ENCODE assay signal across 8 cellular contexts in the genomic region with DNA sequence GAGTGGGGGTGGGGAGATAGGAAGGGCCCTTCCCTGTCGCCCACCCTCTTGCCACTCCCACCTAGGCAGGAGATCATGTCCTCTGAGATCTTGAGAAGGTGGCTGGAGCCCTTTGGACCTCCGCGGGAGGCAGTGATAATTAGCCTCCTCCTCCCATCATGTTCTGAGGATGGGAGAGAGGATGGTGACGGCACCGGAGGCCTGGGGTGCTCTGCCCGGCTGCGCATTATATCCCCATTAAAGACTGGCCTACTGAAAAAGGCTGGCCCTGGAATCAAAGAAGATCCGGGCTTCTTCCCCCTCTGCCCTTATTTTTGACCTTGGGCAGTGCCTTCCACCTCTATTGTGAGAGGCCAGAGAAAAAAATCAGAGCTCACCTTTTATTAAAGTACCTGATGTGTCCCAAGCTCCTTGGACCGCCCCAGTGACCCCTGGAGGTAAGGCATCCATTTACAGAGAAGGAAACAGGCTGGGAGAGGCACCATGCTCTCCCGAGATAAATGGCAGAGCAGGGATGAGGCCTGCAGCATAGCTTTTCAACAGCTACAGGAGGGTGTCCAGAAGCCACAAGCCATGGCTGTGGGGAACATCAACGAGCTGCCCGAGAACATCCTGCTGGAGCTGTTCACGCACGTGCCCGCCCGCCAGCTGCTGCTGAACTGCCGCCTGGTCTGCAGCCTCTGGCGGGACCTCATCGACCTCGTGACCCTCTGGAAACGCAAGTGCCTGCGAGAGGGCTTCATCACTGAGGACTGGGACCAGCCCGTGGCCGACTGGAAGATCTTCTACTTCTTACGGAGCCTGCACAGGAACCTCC. TPM values are rescaled to one million over a fixed set of nuclear protein-coding genes. Genes with fewer than 3 reads are reported as not detected.
DNase-seq lines count a peak whose midpoint lies in the region; ATAC-seq and TF ChIP-seq lines count a peak whose summit lies in the region.

No MANE protein-coding gene starts in this region.

- intact Hi-C loops in activated T-helper 1 cell treated with anti-CD3 and anti-CD28 coated beads, Interleukin-12 subunit alpha, Interleukin-12 subunit beta, Interleukin-2, Interleukin-4 antibody, amounts not matched to agents 30 ng/mL and 10 ng/mL and 1 ng/mL, durations not matched to agents 14 hours and 24 hours and 36 hours (cut with micrococcal nuclease), result loop anchor here (2.0 kb wide), 1 partner anchor 81 kb away; a partner anchor contains a TSS
- intact Hi-C loops in stomach (cut with DNase I; ENCODE audit: low total_unique reads), result no loop called here

- H3K4me3 ChIP-seq in iPS-18c (ENCODE audit: insufficient read depth, low read depth, low read length), result peak overlapping the region; percentile 56
- peak overlapping the region; percentile 74 to 86 (median 80) for H3K4me3 ChIP-seq in stomach

- no peak for TF ChIP-seq POLR2A in stomach (IDR thresholded peaks at IDR 0.05)

- no peak for TF ChIP-seq CTCF in stomach (IDR thresholded peaks at IDR 0.05)

- H3K27me3 ChIP-seq in stomach, result peaks cover 0 to 16% (median 0%) of the 10 kb centered on the region in 3 donors

- H3K36me3 ChIP-seq in stomach, result peaks cover 0 to 28% (median 22%) of the 10 kb centered on the region in 4 donors

- H3K4me3 Mint-ChIP-seq in activated T-helper 1 cell treated with anti-CD3 and anti-CD28 coated beads, Interleukin-12 subunit alpha, Interleukin-12 subunit beta, Interleukin-2, Interleukin-4 antibody, amounts not matched to agents 30 ng/mL and 10 ng/mL and 1 ng/mL, durations not matched to agents 14 hours and 24 hours and 36 hours, result peak overlapping the region; percentile 77

- H3K9me3 ChIP-seq in iPS-18c (ENCODE audit: control insufficient read depth, insufficient read depth, low read length) (no peaks in the 10 kb centered on the region), stomach (no peaks in the 10 kb centered on the region)

- H3K4me1 ChIP-seq in stomach, result peaks cover 25 to 37% (median 33%) of the 10 kb centered on the region in 4 donors

- peaks cover 8% of the 10 kb centered on the region for H3K36me3 Mint-ChIP-seq in activated T-helper 1 cell treated with anti-CD3 and anti-CD28 coated beads, Interleukin-12 subunit alpha, Interleukin-12 subunit beta, Interleukin-2, Interleukin-4 antibody, amounts not matched to agents 30 ng/mL and 10 ng/mL and 1 ng/mL, durations not matched to agents 14 hours and 24 hours and 36 hours (ENCODE audit: low read depth)

- H3K27me3 Mint-ChIP-seq in activated T-helper 1 cell treated with anti-CD3 and anti-CD28 coated beads, Interleukin-12 subunit alpha, Interleukin-12 subunit beta, Interleukin-2, Interleukin-4 antibody, amounts not matched to agents 30 ng/mL and 10 ng/mL and 1 ng/mL, durations not matched to agents 14 hours and 24 hours and 36 hours (ENCODE audit: insufficient read depth), result peaks cover 14% of the 10 kb centered on the region

- DNase-seq in NCI-H748 (lab: John Stamatoyannopoulos, UW; ENCODE audit: unreplicated experiment) (peak; percentile 16), NCI-H748 treated with DMSO at 0.1 percent for 48 hours (lab: John Stamatoyannopoulos, UW) (no peak), stomach (no peak), Ammon's horn (ENCODE audit: low spot score) (no peak), NCI-H526 (lab: John Stamatoyannopoulos, UW) (no peak)
- no peak for DNase-seq in activated T-helper 1 cell treated with anti-CD3 and anti-CD28 coated beads, Interleukin-12 subunit alpha, Interleukin-12 subunit beta, Interleukin-2, Interleukin-4 antibody, amounts not matched to agents 30 ng/mL and 10 ng/mL and 1 ng/mL, durations not matched to agents 14 hours and 24 hours and 36 hours (ENCODE audit: low spot score)

- no peak for ATAC-seq in GM21619 (IDR thresholded peaks at IDR 0.05; ENCODE audit: unreplicated experiment)

- H3K27ac Mint-ChIP-seq in activated T-helper 1 cell treated with anti-CD3 and anti-CD28 coated beads, Interleukin-12 subunit alpha, Interleukin-12 subunit beta, Interleukin-2, Interleukin-4 antibody, amounts not matched to agents 30 ng/mL and 10 ng/mL and 1 ng/mL, durations not matched to agents 14 hours and 24 hours and 36 hours, result no peak overlapping the region

- peaks cover 16% of the 10 kb centered on the region for H3K4me1 Mint-ChIP-seq in activated T-helper 1 cell treated with anti-CD3 and anti-CD28 coated beads, Interleukin-12 subunit alpha, Interleukin-12 subunit beta, Interleukin-2, Interleukin-4 antibody, amounts not matched to agents 30 ng/mL and 10 ng/mL and 1 ng/mL, durations not matched to agents 14 hours and 24 hours and 36 hours (ENCODE audit: low read depth)

- peak overlapping the region in 3 of 5 donors; percentile 60 to 82 (median 80) for H3K27ac ChIP-seq in stomach

- no peak for TF ChIP-seq EP300 in stomach (IDR thresholded peaks at IDR 0.05)

- WGBS in stomach, 5 donors, result 58 to 71% (median 63%) methylated on average over 15 to 25 of the region's 25 CpGs

- H3K9me3 Mint-ChIP-seq in activated T-helper 1 cell treated with anti-CD3 and anti-CD28 coated beads, Interleukin-12 subunit alpha, Interleukin-12 subunit beta, Interleukin-2, Interleukin-4 antibody, amounts not matched to agents 30 ng/mL and 10 ng/mL and 1 ng/mL, durations not matched to agents 14 hours and 24 hours and 36 hours, result no peaks in the 10 kb centered on the region

RNA-seq across cellular contexts. Expression of a gene that starts 0.8 kb away (rescaled TPM):
- 22.0 and 24.2 TPM in 2 replicates for total RNA-seq in activated T-helper 1 cell treated with anti-CD3 and anti-CD28 coated beads, Interleukin-12 subunit alpha, Interleukin-12 subunit beta, Interleukin-2, Interleukin-4 antibody, amounts not matched to agents 30 ng/mL and 10 ng/mL and 1 ng/mL, durations not matched to agents 14 hours and 24 hours and 36 hours
- 10 to 100 TPM in 2 of 5 donors, 1 to 10 TPM in 3; 3.6 to 54.8 (median 9.0) TPM for total RNA-seq in stomach
- 10 to 100 TPM in 2 of 3 donors, 1 to 10 TPM in 1; 7.6 to 22.7 (median 17.0) TPM for polyA plus RNA-seq in stomach

RNA-seq across cellular contexts. Expression of a gene that starts 1.2 kb away (rescaled TPM):
- 0.60 and 0.93 TPM in 2 replicates for total RNA-seq in activated T-helper 1 cell treated with anti-CD3 and anti-CD28 coated beads, Interleukin-12 subunit alpha, Interleukin-12 subunit beta, Interleukin-2, Interleukin-4 antibody, amounts not matched to agents 30 ng/mL and 10 ng/mL and 1 ng/mL, durations not matched to agents 14 hours and 24 hours and 36 hours
- total RNA-seq in stomach, result 10 to 100 TPM in 1 of 5 donors, 1 to 10 TPM in 2, not detected in 2; 2.5 to 12.5 (median 5.0) TPM
- 10 to 100 TPM in 2 of 3 donors, 1 to 10 TPM in 1; 5.5 to 16.7 (median 15.4) TPM for polyA plus RNA-seq in stomach

RNA-seq across cellular contexts. Expression of a gene that starts 8.5 kb away (rescaled TPM):
- total RNA-seq in activated T-helper 1 cell treated with anti-CD3 and anti-CD28 coated beads, Interleukin-12 subunit alpha, Interleukin-12 subunit beta, Interleukin-2, Interleukin-4 antibody, amounts not matched to agents 30 ng/mL and 10 ng/mL and 1 ng/mL, durations not matched to agents 14 hours and 24 hours and 36 hours, result 15.7 and 17.2 TPM in 2 replicates
- 1 to 10 TPM in 4 of 5 donors, not detected in 1; 1.2 to 9.1 (median 7.1) TPM for total RNA-seq in stomach
- 10 to 100 TPM; 14.1 to 15.7 (median 15.0) TPM for polyA plus RNA-seq in stomach

RNA-seq across cellular contexts. Expression of a gene that starts 25.5 kb away (rescaled TPM):
- 76.9 and 81.8 TPM in 2 replicates for total RNA-seq in activated T-helper 1 cell treated with anti-CD3 and anti-CD28 coated beads, Interleukin-12 subunit alpha, Interleukin-12 subunit beta, Interleukin-2, Interleukin-4 antibody, amounts not matched to agents 30 ng/mL and 10 ng/mL and 1 ng/mL, durations not matched to agents 14 hours and 24 hours and 36 hours
- 10 to 100 TPM in 3 of 5 donors, 1 to 10 TPM in 2; 7.2 to 23.9 (median 14.3) TPM for total RNA-seq in stomach
- polyA plus RNA-seq in stomach, result 10 to 100 TPM; 45.6 to 54.4 (median 47.3) TPM

RNA-seq across cellular contexts. Expression of a gene that starts 36.0 kb away (rescaled TPM):
- total RNA-seq in activated T-helper 1 cell treated with anti-CD3 and anti-CD28 coated beads, Interleukin-12 subunit alpha, Interleukin-12 subunit beta, Interleukin-2, Interleukin-4 antibody, amounts not matched to agents 30 ng/mL and 10 ng/mL and 1 ng/mL, durations not matched to agents 14 hours and 24 hours and 36 hours, result 0.07 TPM in 1 of 2 replicates, not detected in the other
- under 1 TPM in 1 of 5 donors, not detected in 4; 0.18 TPM for total RNA-seq in stomach
- under 1 TPM in 2 of 3 donors, not detected in 1; 0.03 to 0.06 TPM for polyA plus RNA-seq in stomach
